In genomic region chr9:72476617-72477375, GRCh38 we compare ENCODE assay signal across 8 cellular contexts. TPM values are rescaled to one million over a fixed set of nuclear protein-coding genes. Genes with fewer than 3 reads are reported as not detected.
DNase-seq lines count a peak whose midpoint lies in the region; ATAC-seq, FAIRE-seq and TF ChIP-seq lines count a peak whose summit lies in the region.

No MANE protein-coding gene starts in this region.

- POLR2A ChIA-PET in RWPE1 (lab: Yijun Ruan, JAX; ENCODE audit: low non-redundant PET) = no interaction called here

- DNase-seq in ELF-1 (ENCODE audit: low read depth, low spot score) (peak; percentile 62), RWPE1 (ENCODE audit: low spot score) (peak; percentile 94), brain microvascular endothelial cell (peak; percentile 54), right cardiac atrium (no peak), ureter (ENCODE audit: low spot score) (no peak), D721Med (ENCODE audit: insufficient read length, low spot score) (no peak)
- peak; percentile 18 for DNase-seq in stimulated activated CD4-positive, alpha-beta T cell treated with anti-CD3 and anti-CD28 coated beads, Interleukin-12 subunit alpha, Interleukin-12 subunit beta, amount 100 ng/mL, for 4 hours
- DNase-seq in effector CD8-positive, alpha-beta T cell (lab: John Stamatoyannopoulos, UW) = no peak

- intact Hi-C loops in right cardiac atrium (cut with DNase I) = no loop called here

- no peak for ATAC-seq in right cardiac atrium

- no peak for FAIRE-seq in D721Med (lab: Jason Lieb, UNC)

- H3K27ac ChIP-seq in RWPE1 (no peak overlapping the region), brain microvascular endothelial cell (no peak overlapping the region), right cardiac atrium (ENCODE audit: low read length) (no peak overlapping the region)

- in situ Hi-C loops in brain microvascular endothelial cell (cut with HindIII; ENCODE audit: low pct_ligation_motif_present, low sequenced_read_pairs) = no loop called here

- H3K27me3 ChIP-seq in brain microvascular endothelial cell (replicated peaks) (no peaks in the 10 kb centered on the region), right cardiac atrium (ENCODE audit: control insufficient read depth, insufficient read depth) (no peaks in the 10 kb centered on the region)

- H3K4me3 ChIP-seq in brain microvascular endothelial cell (ENCODE audit: low read depth, low read length) = no peak overlapping the region
- H3K4me3 ChIP-seq in right cardiac atrium (ENCODE audit: low read length) = no peak overlapping the region

- TF ChIP-seq CTCF in RWPE1 (conservative IDR thresholded peaks at IDR 0.05; ENCODE audit: low read depth) = no peak
- no peak for TF ChIP-seq CTCF in brain microvascular endothelial cell (IDR thresholded peaks at IDR 0.05; ENCODE audit: low read depth, low read length, missing control alignments)
- TF ChIP-seq CTCF in D721Med (IDR thresholded peaks at IDR 0.05; ENCODE audit: insufficient read depth, missing control alignments) = no peak

- CTCF ChIA-PET in RWPE1 (lab: Yijun Ruan, JAX) = no interaction called here

- WGBS in right cardiac atrium = 93% methylated on average over 2 of the region's 2 CpGs

- no peaks in the 10 kb centered on the region for H3K9me3 ChIP-seq in right cardiac atrium (ENCODE audit: control insufficient read depth, low read length)

- no peaks in the 10 kb centered on the region for H3K4me1 ChIP-seq in right cardiac atrium (ENCODE audit: control insufficient read depth, insufficient read depth, low read length)

- H3K36me3 ChIP-seq in brain microvascular endothelial cell (replicated peaks) = no peaks in the 10 kb centered on the region

RNA-seq across cellular contexts. Expression of gene TMC1, which starts 44.6 kb away (rescaled TPM):
- total RNA-seq in right cardiac atrium (under 1 TPM in 1 of 4 donors, not detected in 3; 0.45 TPM), ureter (3.5 TPM)
- polyA plus RNA-seq in right cardiac atrium = 0.05 TPM

Comparison
In these comparisons a context has a peak if more than half of its experiments do, and no peak if none do; other contexts are left out.
1. DNase-seq: peak in ELF-1 (single experiment), RWPE1 (single experiment), brain microvascular endothelial cell (single experiment) and stimulated activated CD4-positive, alpha-beta T cell treated with anti-CD3 and anti-CD28 coated beads, Interleukin-12 subunit alpha, Interleukin-12 subunit beta, amount 100 ng/mL, for 4 hours (single experiment); none in right cardiac atrium (0 of 3), ureter (single experiment), D721Med (single experiment) and effector CD8-positive, alpha-beta T cell (single experiment).